ENCODE assay signal across 10 cellular contexts in genomic region chr11:2137202-2138071, GRCh38. TPM values are rescaled to one million over a fixed set of nuclear protein-coding genes. Genes with fewer than 3 reads are reported as not detected.
A peak's percentile ranks its signal among the peaks of the same experiment; 100 is the strongest.
DNase-seq lines count a peak whose midpoint lies in the region; ATAC-seq and TF ChIP-seq lines count a peak whose summit lies in the region.
"Had no signal": no experiment of that assay in that cellular context is flagged by ENCODE, and none has a peak within 500 bp of the region (broad histone marks: within the 10 kb centered on the region; RNA-seq: fewer than 3 reads in every experiment).

No MANE protein-coding gene starts in this region.

- no peaks in the 10 kb centered on the region for H3K36me3 ChIP-seq in stomach

- peaks cover 32 to 43% (median 42%) of the 10 kb centered on the region in 4 donors for H3K4me1 ChIP-seq in stomach

- ATAC-seq in activated T-helper 17 cell treated with anti-CD3 and anti-CD28 coated beads, Interleukin-2, amount 50 U/mL, for 72 hours (replicated peaks): peak; percentile 19
- no peak for ATAC-seq in GM21737 (IDR thresholded peaks at IDR 0.05; ENCODE audit: unreplicated experiment)

- H3K4me3 Mint-ChIP-seq in activated T-helper 17 cell treated with anti-CD3 and anti-CD28 coated beads, Interleukin-2, amount 50 U/mL, for 72 hours: peak overlapping the region; percentile 58

- intact Hi-C loops in stomach (cut with DNase I; ENCODE audit: low total_unique reads): no loop called here

- no peak overlapping the region for H3K27ac ChIP-seq in stomach
- H3K27ac ChIP-seq: 22Rv1, SK-N-MC had no signal

- H3K4me3 ChIP-seq in iPS-11a (ENCODE audit: low read depth, low read length): peak overlapping the region; percentile 17
- H3K4me3 ChIP-seq in stomach: peak overlapping the region; percentile 36 to 53 (median 38)
- H3K4me3 ChIP-seq: SK-N-MC had no signal

- no peak for TF ChIP-seq POLR2A in stomach (IDR thresholded peaks at IDR 0.05)

- peaks cover 32% of the 10 kb centered on the region for H3K36me3 Mint-ChIP-seq in activated T-helper 17 cell treated with anti-CD3 and anti-CD28 coated beads, Interleukin-2, amount 50 U/mL, for 72 hours (ENCODE audit: low read depth)

- no peaks in the 10 kb centered on the region for H3K9me3 ChIP-seq in stomach

- TF ChIP-seq EP300 in stomach (IDR thresholded peaks at IDR 0.05): no peak

- peaks cover 22 to 100% (median 88%) of the 10 kb centered on the region in 3 donors for H3K27me3 ChIP-seq in stomach

- peaks cover 14% of the 10 kb centered on the region for H3K4me1 Mint-ChIP-seq in activated T-helper 17 cell treated with anti-CD3 and anti-CD28 coated beads, Interleukin-2, amount 50 U/mL, for 72 hours

- DNase-seq in DMS 273 (lab: John Stamatoyannopoulos, UW; ENCODE audit: unreplicated experiment) (peak; percentile 25), DMS 273 treated with DMSO at 0.1 percent for 48 hours (lab: John Stamatoyannopoulos, UW) (no peak), stomach (peak; percentile 61), MV-4-11 (lab: John Stamatoyannopoulos, UW) (no peak), NCI-H1694 treated with DMSO at 0.1 percent for 48 hours (lab: John Stamatoyannopoulos, UW) (no peak)

- TF ChIP-seq CTCF in stomach (IDR thresholded peaks at IDR 0.05): no peak

- H3K27me3 Mint-ChIP-seq in activated T-helper 17 cell treated with anti-CD3 and anti-CD28 coated beads, Interleukin-2, amount 50 U/mL, for 72 hours: peaks cover 31% of the 10 kb centered on the region

- WGBS in stomach, 5 donors: 1 to 5% (median 1%) methylated on average over 24 to 51 of the region's 51 CpGs

- no peaks in the 10 kb centered on the region for H3K9me3 Mint-ChIP-seq in activated T-helper 17 cell treated with anti-CD3 and anti-CD28 coated beads, Interleukin-2, amount 50 U/mL, for 72 hours

- no peak overlapping the region for H3K27ac Mint-ChIP-seq in activated T-helper 17 cell treated with anti-CD3 and anti-CD28 coated beads, Interleukin-2, amount 50 U/mL, for 72 hours

RNA-seq across cellular contexts. Expression of gene IGF2, which starts 1.8 kb away (rescaled TPM):
- total RNA-seq in activated T-helper 17 cell treated with anti-CD3 and anti-CD28 coated beads, Interleukin-2, amount 50 U/mL, for 72 hours: 100 to 1,000 TPM in 1 of 2 donors, 1 to 10 TPM in 1; 7.4 to 287 TPM
- 100 to 1,000 TPM in 1 of 5 donors, 10 to 100 TPM in 3, 1 to 10 TPM in 1; 5.2 to 164 (median 29.2) TPM for total RNA-seq in stomach
- 1 to 10 TPM; 3.8 to 9.6 (median 5.2) TPM for polyA plus RNA-seq in stomach

RNA-seq across cellular contexts. Expression of gene INS, which starts 23.6 kb away (rescaled TPM):
- total RNA-seq in activated T-helper 17 cell treated with anti-CD3 and anti-CD28 coated beads, Interleukin-2, amount 50 U/mL, for 72 hours: not detected
- not detected for total RNA-seq in stomach
- 10 to 100 TPM in 1 of 3 donors, 1 to 10 TPM in 1, not detected in 1; 7.2 to 37.6 TPM for polyA plus RNA-seq in stomach

RNA-seq across cellular contexts. Expression of gene TH, which starts 34.2 kb away (rescaled TPM):
- total RNA-seq in activated T-helper 17 cell treated with anti-CD3 and anti-CD28 coated beads, Interleukin-2, amount 50 U/mL, for 72 hours: not detected
- not detected for total RNA-seq in stomach
- 1 to 10 TPM in 1 of 3 donors, under 1 TPM in 1, not detected in 1; 0.13 to 1.7 TPM for polyA plus RNA-seq in stomach

Comparison
In these comparisons a context has a peak if more than half of its experiments do, and no peak if none do; other contexts are left out.
1. DNase-seq: peak in DMS 273 (single experiment) and stomach (single experiment); none in DMS 273 treated with DMSO at 0.1 percent for 48 hours (single experiment), MV-4-11 (single experiment) and NCI-H1694 treated with DMSO at 0.1 percent for 48 hours (single experiment).